Comparison of ENCODE assay signal across 8 cellular contexts in the genomic region with DNA sequence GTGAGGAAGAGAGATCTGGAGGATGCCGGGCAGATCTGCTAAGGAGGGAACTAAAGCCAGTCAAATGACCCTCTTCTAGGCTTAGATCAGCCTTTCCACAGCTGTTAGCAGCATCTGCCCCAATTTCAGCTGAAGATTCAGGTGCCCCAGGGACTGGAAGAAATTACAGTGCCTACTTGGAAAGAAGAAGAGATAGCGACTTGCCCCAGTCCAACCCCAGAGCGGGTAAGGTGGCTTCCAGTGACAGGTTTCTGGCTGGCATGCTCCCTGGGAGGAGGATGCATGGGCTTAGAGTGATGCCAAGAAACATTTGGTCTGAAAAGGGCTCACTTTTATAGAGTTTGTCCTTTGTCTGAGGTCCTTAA. TPM values are rescaled to one million over a fixed set of nuclear protein-coding genes. Genes with fewer than 3 reads are reported as not detected.
DNase-seq lines count a peak whose midpoint lies in the region; ATAC-seq and TF ChIP-seq lines count a peak whose summit lies in the region.

No MANE protein-coding gene starts in this region.

- H3K4me3 ChIP-seq in AG10803 (ENCODE audit: low read length) (peak overlapping the region; percentile 85), HUES6 (ENCODE audit: low read depth, low read length) (peak overlapping the region; percentile 71), mucosa of rectum (ENCODE audit: low read length in 2 of 2) (peak overlapping the region; percentile 76 to 83)

- H3K27ac Mint-ChIP-seq in MCF 10A (ENCODE audit: low read depth, unreplicated experiment): peak overlapping the region; percentile 97

- no peaks in the 10 kb centered on the region for H3K27me3 Mint-ChIP-seq in MCF 10A (ENCODE audit: insufficient read depth, unreplicated experiment)

- H3K9me3 ChIP-seq in HUES6 (ENCODE audit: control insufficient read depth, insufficient read depth, low read depth, low read length) (no peaks in the 10 kb centered on the region), mucosa of rectum (ENCODE audit: control insufficient read depth in 2 of 2, low read length in 2 of 2) (no peaks in the 10 kb centered on the region)

- no peaks in the 10 kb centered on the region for H3K27me3 ChIP-seq in HUES6 (ENCODE audit: control insufficient read depth, insufficient read depth, low read length)
- H3K27me3 ChIP-seq in mucosa of rectum (ENCODE audit: control insufficient read depth in 2 of 2, insufficient read depth in 2 of 2, low read length in 2 of 2): no peaks in the 10 kb centered on the region

- H3K4me1 ChIP-seq in HUES6 (ENCODE audit: control insufficient read depth, insufficient read depth, low read length) (peaks cover 32% of the 10 kb centered on the region), mucosa of rectum (ENCODE audit: control insufficient read depth in 2 of 2, insufficient read depth in 2 of 2, low read length in 2 of 2) (peaks cover 8 to 11% of the 10 kb centered on the region in 2 donors)

- ATAC-seq in HG02678 (IDR thresholded peaks at IDR 0.05; ENCODE audit: unreplicated experiment) (no peak), GM19324 (IDR thresholded peaks at IDR 0.05; ENCODE audit: low FRiP score, unreplicated experiment) (no peak)

- no peak for DNase-seq in AG10803 (ENCODE audit: low read depth)
- no peak for DNase-seq in MCF 10A (ENCODE audit: unreplicated experiment)
- DNase-seq in NCI-H2196 treated with DMSO at 0.1 percent for 48 hours (lab: John Stamatoyannopoulos, UW; ENCODE audit: unreplicated experiment): no peak
- no peak for DNase-seq in KG1 (lab: John Stamatoyannopoulos, UW)

- peaks cover 29% of the 10 kb centered on the region for H3K4me1 Mint-ChIP-seq in MCF 10A (ENCODE audit: insufficient read depth, unreplicated experiment)

- H3K9ac ChIP-seq in HUES6 (ENCODE audit: low read length): peak overlapping the region; percentile 78
- peak overlapping the region; percentile 67 to 85 for H3K9ac ChIP-seq in mucosa of rectum (ENCODE audit: low read depth in 1 of 2, low read length in 2 of 2)

- intact Hi-C loops in MCF 10A (cut with micrococcal nuclease): no loop called here

- CTCF ChIA-PET in MCF 10A (lab: Yijun Ruan, JAX): interaction anchor here (1.8 to 4.2 kb wide), 2 partner anchors 17 to 20 kb away, joined by 4 to 36 read pairs; no protein-coding TSS in a partner anchor

- POLR2A ChIA-PET in MCF 10A (lab: Yijun Ruan, JAX): interaction anchor here (0.6 to 11.7 kb wide), 14 partner anchors 15 to 109 kb away, joined by 3 to 209 read pairs (median 5); partner anchors contain the start of genes DLK2, LRRC73, POLR1C and YIPF3

- TF ChIP-seq CTCF in AG10803 (conservative IDR thresholded peaks at IDR 0.05; ENCODE audit: low read length) (no peak), MCF 10A (IDR thresholded peaks at IDR 0.05; ENCODE audit: unreplicated experiment) (no peak)

- BruUV-seq in MCF 10A (replicated peaks; lab: Mats Ljungman, UMichigan): TSS peak; percentile 35

- no peaks in the 10 kb centered on the region for H3K9me3 Mint-ChIP-seq in MCF 10A (ENCODE audit: unreplicated experiment)

- H3K4me3 Mint-ChIP-seq in MCF 10A (ENCODE audit: unreplicated experiment): peak overlapping the region; percentile 86

- H3K27ac ChIP-seq in HUES6 (ENCODE audit: low read depth, low read length) (peak overlapping the region; percentile 70; the same call in 1 of the 2 replicates), mucosa of rectum (ENCODE audit: low read depth in 2 of 2, low read length in 2 of 2) (peak overlapping the region; percentile 43 to 58)

- H3K36me3 Mint-ChIP-seq in MCF 10A (ENCODE audit: insufficient read depth, unreplicated experiment): peaks cover 24% of the 10 kb centered on the region

- H3K36me3 ChIP-seq in HUES6 (ENCODE audit: control insufficient read depth, insufficient read depth, low read length) (no peaks in the 10 kb centered on the region), mucosa of rectum (ENCODE audit: control insufficient read depth in 2 of 2, insufficient read depth in 2 of 2, low read length in 2 of 2) (no peaks in the 10 kb centered on the region)

RNA-seq across cellular contexts. Expression of gene TJAP1, which starts 0.6 kb away (rescaled TPM):
- total RNA-seq in MCF 10A (2022): 70.9 and 78.9 TPM in 2 replicates

RNA-seq across cellular contexts. Expression of gene DLK2, which starts 22.6 kb away (rescaled TPM):
- total RNA-seq in MCF 10A (2022): 13.6 and 30.2 TPM in 2 replicates

RNA-seq across cellular contexts. Expression of gene LRRC73, which starts 32.2 kb away (rescaled TPM):
- total RNA-seq in MCF 10A (2022): 0.37 and 1.2 TPM in 2 replicates

RNA-seq across cellular contexts. Expression of gene YIPF3, which starts 38.7 kb away (rescaled TPM):
- 65.1 and 72.9 TPM in 2 replicates for total RNA-seq in MCF 10A (2022)

RNA-seq across cellular contexts. Expression of gene POLR1C, which starts 38.9 kb away (rescaled TPM):
- 54.9 and 63.6 TPM in 2 replicates for total RNA-seq in MCF 10A (2022)
